10 cellular contexts compared by ENCODE assay signal in the genomic region with DNA sequence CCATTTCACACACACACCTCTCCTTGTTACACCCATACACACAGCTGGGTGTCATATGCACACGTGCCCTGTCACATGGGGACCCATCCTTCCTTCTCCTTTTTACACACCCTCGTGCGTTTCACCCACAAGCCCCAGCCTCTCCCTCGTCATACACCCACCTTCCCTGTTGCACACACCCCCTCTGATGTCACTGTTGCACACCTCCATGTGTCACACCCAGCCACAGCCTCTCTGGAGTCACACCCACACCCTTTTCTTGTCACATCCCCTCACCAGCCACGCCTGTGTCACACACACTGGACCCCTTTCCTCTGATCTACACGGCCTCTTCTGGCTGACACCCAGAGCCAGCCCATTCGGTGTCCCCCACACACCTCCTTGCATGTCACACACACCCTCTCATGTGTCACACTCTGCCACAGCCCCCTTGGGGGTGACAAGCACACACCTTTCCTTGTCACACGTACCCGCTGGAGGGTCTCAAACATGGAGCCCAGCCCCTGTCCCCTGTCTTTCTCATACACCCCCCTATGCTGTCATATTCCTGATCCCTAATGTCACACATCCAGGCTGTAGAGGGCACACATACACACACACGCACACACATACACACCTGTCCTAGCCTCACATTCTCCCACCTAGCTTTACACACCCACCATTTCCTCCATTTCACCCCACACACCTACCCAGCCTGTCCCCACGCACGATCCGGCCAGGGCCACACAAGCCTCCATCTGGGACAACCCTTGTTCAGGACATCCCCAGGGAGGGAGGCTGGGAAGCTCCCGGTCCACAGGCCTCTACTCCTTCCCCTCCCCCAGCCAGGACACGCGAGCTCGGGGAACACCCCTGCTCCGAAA. TPM values are rescaled to one million over a fixed set of nuclear protein-coding genes. Genes with fewer than 3 reads are reported as not detected.
DNase-seq lines count a peak whose midpoint lies in the region; ATAC-seq and TF ChIP-seq lines count a peak whose summit lies in the region.
"Had no signal": no experiment of that assay in that cellular context is flagged by ENCODE, and none has a peak within 500 bp of the region (broad histone marks: within the 10 kb centered on the region; RNA-seq: fewer than 3 reads in every experiment).

No MANE protein-coding gene starts in this region.

- peaks cover 20% of the 10 kb centered on the region for H3K27me3 ChIP-seq in HL-60 (ENCODE audit: insufficient read depth, poor library complexity, severe bottlenecking)

- no peak overlapping the region for H3K4me3 ChIP-seq in HL-60 (replicated peaks; ENCODE audit: insufficient read depth, low read length)

- H3K27ac ChIP-seq in HL-60 (replicated peaks), result no peak overlapping the region
- H3K27ac ChIP-seq: RWPE1 had no signal

- peak; percentile 69 for ATAC-seq in activated CD8-positive, alpha-beta T cell treated with anti-CD3 and anti-CD28 coated beads for 36 hours
- ATAC-seq in left cardiac atrium (peak; percentile 27), GM18502 (IDR thresholded peaks at IDR 0.05; ENCODE audit: poor library complexity, unreplicated experiment) (no peak), GM21717 (IDR thresholded peaks at IDR 0.05; ENCODE audit: unreplicated experiment) (no peak), HG03378 (IDR thresholded peaks at IDR 0.05; ENCODE audit: unreplicated experiment) (no peak)

- no peak overlapping the region for H3K27ac Mint-ChIP-seq in activated CD8-positive, alpha-beta T cell treated with anti-CD3 and anti-CD28 coated beads for 36 hours

- H3K27me3 Mint-ChIP-seq in activated CD8-positive, alpha-beta T cell treated with anti-CD3 and anti-CD28 coated beads for 36 hours, result peaks cover 49% of the 10 kb centered on the region

- intact Hi-C loops in activated CD8-positive, alpha-beta T cell treated with anti-CD3 and anti-CD28 coated beads for 36 hours (cut with micrococcal nuclease), result no loop called here
- intact Hi-C loops in left cardiac atrium (cut with DNase I), result no loop called here

- H3K4me1 Mint-ChIP-seq in activated CD8-positive, alpha-beta T cell treated with anti-CD3 and anti-CD28 coated beads for 36 hours (ENCODE audit: low read depth), result peaks cover 13% of the 10 kb centered on the region

- no peak for TF ChIP-seq CTCF in HL-60 (IDR thresholded peaks at IDR 0.05; ENCODE audit: insufficient read depth, low read length)
- TF ChIP-seq CTCF in activated CD8-positive, alpha-beta T cell treated with anti-CD3 and anti-CD28 coated beads for 36 hours (IDR thresholded peaks at IDR 0.05), result no peak

- H3K9me3 Mint-ChIP-seq in activated CD8-positive, alpha-beta T cell treated with anti-CD3 and anti-CD28 coated beads for 36 hours, result no peaks in the 10 kb centered on the region

- no peaks in the 10 kb centered on the region for H3K36me3 Mint-ChIP-seq in activated CD8-positive, alpha-beta T cell treated with anti-CD3 and anti-CD28 coated beads for 36 hours (ENCODE audit: low read depth)

- POLR2A ChIA-PET in activated CD8-positive, alpha-beta T cell treated with anti-CD3 and anti-CD28 coated beads for 36 hours (lab: Charles Lee), result no interaction called here

- H3K4me3 Mint-ChIP-seq in activated CD8-positive, alpha-beta T cell treated with anti-CD3 and anti-CD28 coated beads for 36 hours, result no peak overlapping the region

- CTCF ChIA-PET in activated CD8-positive, alpha-beta T cell treated with anti-CD3 and anti-CD28 coated beads for 36 hours (lab: Charles Lee), result no interaction called here

- peak; percentile 10 to 27 for DNase-seq in HL-60 (ENCODE audit: low read depth in 1 of 2, low spot score in 1 of 2)
- peak; percentile 61 for DNase-seq in activated CD8-positive, alpha-beta T cell treated with anti-CD3 and anti-CD28 coated beads for 36 hours
- no peak for DNase-seq in left cardiac atrium
- peak; percentile 59 for DNase-seq in stimulated activated CD4-positive, alpha-beta T cell treated with anti-CD3 and anti-CD28 coated beads, Interleukin-2, amount 100 ng/mL, for 4 hours (ENCODE audit: low read depth)
- no peak for DNase-seq in mucosa of gallbladder (ENCODE audit: low spot score)

RNA-seq across cellular contexts. Expression of gene NOVA2, which starts 1.4 kb away (rescaled TPM):
- not detected for total RNA-seq in activated CD8-positive, alpha-beta T cell treated with anti-CD3 and anti-CD28 coated beads for 36 hours
- total RNA-seq in left cardiac atrium (1 to 10 TPM; 4.2 to 5.8 TPM), mucosa of gallbladder (3.1 TPM)
- total RNA-seq: fibroblast of lung had no signal

RNA-seq across cellular contexts. Expression of gene CCDC61, which starts 23.0 kb away (rescaled TPM):
- 10 to 100 TPM; 26.9 to 29.2 TPM for total RNA-seq in activated CD8-positive, alpha-beta T cell treated with anti-CD3 and anti-CD28 coated beads for 36 hours
- total RNA-seq in left cardiac atrium (10 to 100 TPM; 10.0 to 10.8 TPM), mucosa of gallbladder (24.1 TPM)

RNA-seq across cellular contexts. Expression of gene PGLYRP1, which starts 50.5 kb away (rescaled TPM):
- total RNA-seq in activated CD8-positive, alpha-beta T cell treated with anti-CD3 and anti-CD28 coated beads for 36 hours, result not detected
- total RNA-seq in left cardiac atrium (under 1 TPM in 1 of 2 donors, not detected in 1; 0.32 TPM), mucosa of gallbladder (not detected)
- total RNA-seq: fibroblast of lung had no signal

RNA-seq across cellular contexts. Expression of gene NANOS2, which starts 57.7 kb away (rescaled TPM):
- not detected for total RNA-seq in activated CD8-positive, alpha-beta T cell treated with anti-CD3 and anti-CD28 coated beads for 36 hours
- total RNA-seq in left cardiac atrium, result not detected
- not detected for total RNA-seq in mucosa of gallbladder
- total RNA-seq: fibroblast of lung had no signal

Comparison
In these comparisons a context has a peak if more than half of its experiments do, and no peak if none do; other contexts are left out.
1. DNase-seq: peak in HL-60 (2 of 2), activated CD8-positive, alpha-beta T cell treated with anti-CD3 and anti-CD28 coated beads for 36 hours (single experiment) and stimulated activated CD4-positive, alpha-beta T cell treated with anti-CD3 and anti-CD28 coated beads, Interleukin-2, amount 100 ng/mL, for 4 hours (single experiment); none in left cardiac atrium (single experiment) and mucosa of gallbladder (single experiment).
2. ATAC-seq: peak in activated CD8-positive, alpha-beta T cell treated with anti-CD3 and anti-CD28 coated beads for 36 hours (single experiment) and left cardiac atrium (2 of 2); none in GM18502 (single experiment), GM21717 (single experiment) and HG03378 (single experiment).